13 cellular contexts compared by ENCODE assay signal in genomic region chr2:88099798-88100488, GRCh38. TPM values are rescaled to one million over a fixed set of nuclear protein-coding genes. Genes with fewer than 3 reads are reported as not detected.
DNase-seq lines count a peak whose midpoint lies in the region; ATAC-seq and TF ChIP-seq lines count a peak whose summit lies in the region.
"Had no signal": no experiment of that assay in that cellular context is flagged by ENCODE, and none has a peak within 500 bp of the region (broad histone marks: within the 10 kb centered on the region; RNA-seq: fewer than 3 reads in every experiment).

No MANE protein-coding gene starts in this region.

- intact Hi-C loops in transverse colon (cut with DNase I; ENCODE audit: low total_unique reads) = no loop called here

- no peak for TF ChIP-seq POLR2A in transverse colon (IDR thresholded peaks at IDR 0.05)

- H3K9me3 ChIP-seq in MG63 (no peaks in the 10 kb centered on the region), transverse colon (no peaks in the 10 kb centered on the region)
- H3K9me3 ChIP-seq: spleen had no signal

- no peak for TF ChIP-seq EP300 in transverse colon (IDR thresholded peaks at IDR 0.05; ENCODE audit: low read depth)

- in situ Hi-C loops in transverse colon (cut with MboI; ENCODE audit: low pct_ligation_motif_present in 1 of 4, low pct_unique_long_range_greater_than_20kb in 1 of 4, low sequenced_read_pairs in 3 of 4) = no loop called here

- no peak for TF ChIP-seq CTCF in choroid plexus epithelial cell (conservative IDR thresholded peaks at IDR 0.05; ENCODE audit: low read depth, low read length)
- TF ChIP-seq CTCF in transverse colon (IDR thresholded peaks at IDR 0.05) = no peak

- peak; percentile 18 for DNase-seq in EH (ENCODE audit: low read depth)
- peak; percentile 16 for DNase-seq in MG63
- DNase-seq in choroid plexus epithelial cell (ENCODE audit: low read depth) = peak; percentile 33
- DNase-seq in left lobe of liver (ENCODE audit: low spot score) = no peak
- no peak for DNase-seq in transverse colon
- DNase-seq: spleen, T-helper 17 cell had no signal

- WGBS in transverse colon (ENCODE audit: low coverage in 1 of 2), 2 donors = 61 to 75% methylated on average over 5 of the region's 5 CpGs

- no peaks in the 10 kb centered on the region for H3K36me3 ChIP-seq in MG63
- no peaks in the 10 kb centered on the region for H3K36me3 ChIP-seq in transverse colon
- H3K36me3 ChIP-seq: spleen had no signal

- H3K27me3 ChIP-seq in MG63 (no peaks in the 10 kb centered on the region; the same call in 1 of the 2 replicates), transverse colon (no peaks in the 10 kb centered on the region)

- H3K4me1 ChIP-seq in transverse colon = no peaks in the 10 kb centered on the region
- H3K4me1 ChIP-seq: spleen had no signal

- ATAC-seq in left lobe of liver = peak; percentile 64
- ATAC-seq in GM21717 (IDR thresholded peaks at IDR 0.05; ENCODE audit: unreplicated experiment) = no peak
- no peak for ATAC-seq in activated CD4-positive, CD25-positive, alpha-beta regulatory T cell treated with anti-CD3 and anti-CD28 coated beads, Interleukin-2, amount 50 U/mL, for 24 hours
- no peak for ATAC-seq in HG02798 (IDR thresholded peaks at IDR 0.05; ENCODE audit: poor library complexity, unreplicated experiment)
- ATAC-seq: activated T-helper 17 cell treated with anti-CD3 and anti-CD28 coated beads, Interleukin-2, amount 50 U/mL, for 72 hours; T-helper 17 cell had no signal

- H3K27ac ChIP-seq in transverse colon = no peak overlapping the region
- H3K27ac ChIP-seq: spleen had no signal

- H3K4me3 ChIP-seq in MG63 = no peak overlapping the region
- no peak overlapping the region for H3K4me3 ChIP-seq in choroid plexus epithelial cell (ENCODE audit: low read depth, low read length)
- no peak overlapping the region for H3K4me3 ChIP-seq in transverse colon
- H3K4me3 ChIP-seq: spleen had no signal

RNA-seq across cellular contexts. Expression of gene FABP1, which starts 27.9 kb away (rescaled TPM):
- total RNA-seq in MG63 (2014; rRNA removed; shearing (Covaris generic); ENCODE audit: low replicate concordance) = not detected in 2 replicates
- total RNA-seq in left lobe of liver (351 TPM), transverse colon (1,000 to 10,000 TPM; 1,053 to 3,583 (median 2,025) TPM)
- total RNA-seq: activated T-helper 17 cell treated with anti-CD3 and anti-CD28 coated beads, Interleukin-2, amount 50 U/mL, for 72 hours; dermis microvascular lymphatic vessel endothelial cell; lung microvascular endothelial cell; spleen; T-helper 17 cell had no signal

RNA-seq across cellular contexts. Expression of gene SMYD1, which starts 32.3 kb away (rescaled TPM):
- total RNA-seq in MG63 (2014; rRNA removed; shearing (Covaris generic); ENCODE audit: low replicate concordance) = not detected in 2 replicates
- not detected for total RNA-seq in left lobe of liver
- 10 to 100 TPM in 1 of 4 donors, 1 to 10 TPM in 3; 1.6 to 48.6 (median 3.2) TPM for total RNA-seq in transverse colon
- total RNA-seq: activated T-helper 17 cell treated with anti-CD3 and anti-CD28 coated beads, Interleukin-2, amount 50 U/mL, for 72 hours; dermis microvascular lymphatic vessel endothelial cell; lung microvascular endothelial cell; spleen; T-helper 17 cell had no signal

RNA-seq across cellular contexts. Expression of gene KRCC1, which starts 44.4 kb away (rescaled TPM):
- 23.5 and 24.8 TPM in 2 replicates for total RNA-seq in MG63 (2014; rRNA removed; shearing (Covaris generic); ENCODE audit: low replicate concordance)
- total RNA-seq in left lobe of liver (10.0 TPM), transverse colon (10 to 100 TPM; 12.3 to 40.6 (median 27.6) TPM)

Comparison
In these comparisons a context has a peak if more than half of its experiments do, and no peak if none do; other contexts are left out.
1. DNase-seq: peak in EH (single experiment), MG63 (single experiment) and choroid plexus epithelial cell (single experiment); none in left lobe of liver (single experiment) and transverse colon (single experiment).
2. RNA of gene FABP1, which starts 27.9 kb away (total RNA-seq): 1,053 to 3,583 TPM in transverse colon and 351 TPM in left lobe of liver (single experiment); not detected in MG63; every median in the first group is over 100 times any median in the second.